In genomic region chr2:47402805-47403691, GRCh38 we compare ENCODE assay signal across 8 cellular contexts. TPM values are rescaled to one million over a fixed set of nuclear protein-coding genes. Genes with fewer than 3 reads are reported as not detected.
A peak's percentile ranks its signal among the peaks of the same experiment; 100 is the strongest.
DNase-seq lines count a peak whose midpoint lies in the region; ATAC-seq and TF ChIP-seq lines count a peak whose summit lies in the region.

Gene MSH2, plus strand, starts transcription at chr2:47403156. Its CDS starts 36 bp downstream, at chr2:47403192.

- intact Hi-C loops in left ventricle myocardium inferior (cut with micrococcal nuclease): no loop called here

- H3K27ac ChIP-seq in left ventricle myocardium inferior (replicated peaks): peak within 1 kb of the TSS; percentile 75

- ATAC-seq in GM18499 (IDR thresholded peaks at IDR 0.05; ENCODE audit: insufficient read depth, unreplicated experiment): peak; percentile 78
- ATAC-seq in HG02938 (IDR thresholded peaks at IDR 0.05; ENCODE audit: unreplicated experiment): peak; percentile 94
- peak; percentile 96 for ATAC-seq in T-helper 17 cell

- no peaks in the 10 kb centered on the region for H3K27me3 ChIP-seq in left ventricle myocardium inferior (ENCODE audit: low read depth)

- H3K4me1 Mint-ChIP-seq in T-helper 17 cell (peaks cover 29% of the 10 kb centered on the region), progenitor cell of endocrine pancreas (ENCODE audit: low read depth) (peaks cover 10% of the 10 kb centered on the region)

- H3K4me3 Mint-ChIP-seq in T-helper 17 cell (peak within 1 kb of the TSS; percentile 96), progenitor cell of endocrine pancreas (ENCODE audit: low read depth) (peak within 1 kb of the TSS; percentile 97)

- TF ChIP-seq CTCF in left ventricle myocardium inferior (IDR thresholded peaks at IDR 0.05; ENCODE audit: borderline replicate concordance) (no peak), progenitor cell of endocrine pancreas (IDR thresholded peaks at IDR 0.05; ENCODE audit: unreplicated experiment) (peak; percentile 21)

- H3K9me3 Mint-ChIP-seq in progenitor cell of endocrine pancreas (ENCODE audit: low read depth): peaks cover 15% of the 10 kb centered on the region

- DNase-seq in NCI-H187 (lab: John Stamatoyannopoulos, UW) (peak; percentile 96 to 97), T-helper 17 cell (peak; percentile 83 to 87 (median 83)), amygdala (lab: John Stamatoyannopoulos, UW) (peak; percentile 39 to 95 (median 86)), left ventricle myocardium inferior (peak; percentile 92), progenitor cell of endocrine pancreas (ENCODE audit: low spot score, unreplicated experiment) (peak; percentile 81), ureter (ENCODE audit: low spot score) (peak; percentile 93)

- H3K4me1 ChIP-seq in left ventricle myocardium inferior: peaks cover 23% of the 10 kb centered on the region

- H3K9me3 ChIP-seq in T-helper 17 cell (ENCODE audit: control insufficient read depth, low read length, poor library complexity, severe bottlenecking): no peaks in the 10 kb centered on the region
- H3K9me3 ChIP-seq in left ventricle myocardium inferior (replicated peaks): no peaks in the 10 kb centered on the region

- no peaks in the 10 kb centered on the region for H3K27me3 Mint-ChIP-seq in T-helper 17 cell
- H3K27me3 Mint-ChIP-seq in progenitor cell of endocrine pancreas: no peaks in the 10 kb centered on the region

- peaks cover 3% of the 10 kb centered on the region for H3K36me3 Mint-ChIP-seq in T-helper 17 cell (ENCODE audit: low read depth)
- peaks cover 27% of the 10 kb centered on the region for H3K36me3 Mint-ChIP-seq in progenitor cell of endocrine pancreas (ENCODE audit: insufficient read depth)

- no peaks in the 10 kb centered on the region for H3K36me3 ChIP-seq in left ventricle myocardium inferior

- H3K4me3 ChIP-seq in left ventricle myocardium inferior: peak within 1 kb of the TSS; percentile 96

- H3K27ac Mint-ChIP-seq in T-helper 17 cell (peak within 1 kb of the TSS; percentile 77), progenitor cell of endocrine pancreas (peak within 1 kb of the TSS; percentile 99)

RNA-seq across cellular contexts. Expression of gene MSH2, which starts in this region (rescaled TPM):
- total RNA-seq in T-helper 17 cell (1 to 10 TPM; 9.7 to 9.9 TPM), left ventricle myocardium inferior (14.8 TPM), progenitor cell of endocrine pancreas (61.2 and 63.3 TPM in 2 replicates), ureter (18.6 TPM)

Comparison
In these comparisons a context has a peak if more than half of its experiments do, and no peak if none do; other contexts are left out.
1. Peak in every context shown above with its lines: DNase-seq, ATAC-seq, H3K4me3 ChIP-seq and H3K27ac ChIP-seq.